11 cellular contexts compared by ENCODE assay signal in the genomic region with DNA sequence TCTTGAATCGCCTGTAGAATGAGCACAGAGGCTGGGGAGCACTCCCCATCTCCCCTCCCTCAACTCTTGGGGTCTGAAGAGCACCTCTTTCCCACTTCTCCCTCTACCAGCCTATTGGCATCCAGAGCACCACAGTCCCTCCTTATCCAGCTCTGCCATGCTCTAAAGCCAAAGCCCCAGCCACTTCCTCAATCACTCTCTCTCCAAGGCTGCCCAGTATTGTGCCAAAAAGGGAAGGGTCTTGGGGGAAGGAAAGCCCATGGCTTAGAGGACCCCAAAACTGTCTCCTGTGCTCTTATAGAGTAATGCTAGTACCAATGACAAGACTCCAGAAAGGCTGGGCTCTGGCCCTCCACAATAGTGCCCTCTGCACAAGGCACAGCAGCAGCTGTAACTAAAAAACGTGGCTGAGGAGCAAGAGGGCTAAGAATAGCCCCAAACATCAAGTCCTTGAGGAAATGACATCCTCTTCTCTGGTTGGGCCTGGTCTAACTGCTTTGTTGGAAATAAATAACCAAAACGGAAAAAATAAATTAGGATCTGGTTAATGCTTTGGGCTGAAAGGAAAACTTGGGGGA. TPM values are rescaled to one million over a fixed set of nuclear protein-coding genes. Genes with fewer than 3 reads are reported as not detected.
DNase-seq lines count a peak whose midpoint lies in the region; ATAC-seq, FAIRE-seq and TF ChIP-seq lines count a peak whose summit lies in the region.
"Had no signal": no experiment of that assay in that cellular context is flagged by ENCODE, and none has a peak within 500 bp of the region (broad histone marks: within the 10 kb centered on the region; RNA-seq: fewer than 3 reads in every experiment).

No MANE protein-coding gene starts in this region.

- no peak overlapping the region for H3K4me3 Mint-ChIP-seq in activated T-cell treated with anti-CD3 and anti-CD28 coated beads, Interleukin-2, amount 50 U/mL, for 72 hours
- no peak overlapping the region for H3K4me3 Mint-ChIP-seq in activated T-cell treated with anti-CD3 and anti-CD28 coated beads, Interleukin-2, amount 50 U/mL, for 4 hours

- DNase-seq in activated T-cell treated with anti-CD3 and anti-CD28 coated beads, Interleukin-2, amount 50 U/mL, for 72 hours = no peak
- DNase-seq in activated T-cell treated with anti-CD3 and anti-CD28 coated beads, Interleukin-2, amount 50 U/mL, for 4 hours = no peak
- DNase-seq in OCI-LY7 (ENCODE audit: low spot score) (no peak), dermis blood vessel endothelial cell (peak; percentile 32), spleen (no peak), DMS 273 treated with DMSO at 0.1 percent for 48 hours (lab: John Stamatoyannopoulos, UW) (no peak), GM19239 (ENCODE audit: insufficient read length, low spot score) (no peak)
- DNase-seq in stimulated activated CD4-positive, alpha-beta T cell treated with anti-CD3 and anti-CD28 coated beads, Interleukin-12 subunit alpha, Interleukin-12 subunit beta, amount 100 ng/mL, for 4 hours = no peak
- DNase-seq: DMS79 treated with DMSO at 0.1 percent for 48 hours, mammary epithelial cell, NCI-H187 treated with DMSO at 0.1 percent for 48 hours had no signal

- no peak for TF ChIP-seq POLR2A in spleen (IDR thresholded peaks at IDR 0.05)

- intact Hi-C loops in OCI-LY7 (cut with micrococcal nuclease; ENCODE audit: unreplicated experiment) (loop anchor here (2.0 kb wide), 1 partner anchor 117 kb away; no protein-coding TSS in a partner anchor), spleen (cut with DNase I; ENCODE audit: low total_unique reads) (no loop called here)

- peak overlapping the region; percentile 84 for H3K27ac Mint-ChIP-seq in activated T-cell treated with anti-CD3 and anti-CD28 coated beads, Interleukin-2, amount 50 U/mL, for 72 hours

- H4K20me1 ChIP-seq in OCI-LY7 (ENCODE audit: insufficient read depth, low read length) = no peaks in the 10 kb centered on the region

- no peaks in the 10 kb centered on the region for H3K9me3 Mint-ChIP-seq in activated T-cell treated with anti-CD3 and anti-CD28 coated beads, Interleukin-2, amount 50 U/mL, for 72 hours
- H3K9me3 Mint-ChIP-seq in activated T-cell treated with anti-CD3 and anti-CD28 coated beads, Interleukin-2, amount 50 U/mL, for 4 hours = no peaks in the 10 kb centered on the region

- TF ChIP-seq CTCF in OCI-LY7 (conservative IDR thresholded peaks at IDR 0.05; ENCODE audit: low read length) (no peak), spleen (IDR thresholded peaks at IDR 0.05 in 8 of 11, conservative IDR thresholded peaks at IDR 0.05 in 3 of 11) (no peak)

- H3K9me3 ChIP-seq in OCI-LY7 (ENCODE audit: low read length) (no peaks in the 10 kb centered on the region), spleen (no peaks in the 10 kb centered on the region)

- H3K36me3 ChIP-seq in OCI-LY7 (ENCODE audit: insufficient read depth, low read length) (peaks cover 32% of the 10 kb centered on the region; the same call in 1 of the 2 replicates), spleen (peaks cover 0 to 51% (median 16%) of the 10 kb centered on the region in 6 donors)

- peaks cover 0 to 6% of the 10 kb centered on the region in 2 donors for H3K36me3 Mint-ChIP-seq in activated T-cell treated with anti-CD3 and anti-CD28 coated beads, Interleukin-2, amount 50 U/mL, for 72 hours (ENCODE audit: insufficient read depth in 2 of 2)
- peaks cover 6% of the 10 kb centered on the region for H3K36me3 Mint-ChIP-seq in activated T-cell treated with anti-CD3 and anti-CD28 coated beads, Interleukin-2, amount 50 U/mL, for 4 hours (ENCODE audit: insufficient read depth)

- no peaks in the 10 kb centered on the region for H3K27me3 ChIP-seq in spleen (replicated peaks in 1 of 7)

- no peaks in the 10 kb centered on the region for H3K9me2 ChIP-seq in OCI-LY7 (ENCODE audit: insufficient read depth, low read length)

- H3K4me1 Mint-ChIP-seq in activated T-cell treated with anti-CD3 and anti-CD28 coated beads, Interleukin-2, amount 50 U/mL, for 72 hours (ENCODE audit: low read depth) = peaks cover 44% of the 10 kb centered on the region
- peaks cover 30% of the 10 kb centered on the region for H3K4me1 Mint-ChIP-seq in activated T-cell treated with anti-CD3 and anti-CD28 coated beads, Interleukin-2, amount 50 U/mL, for 4 hours (ENCODE audit: low read depth)

- H3K4me3 ChIP-seq in OCI-LY7 (ENCODE audit: low read depth, low read length, poor library complexity, severe bottlenecking) (no peak overlapping the region), spleen (no peak overlapping the region)

- H2AFZ ChIP-seq in OCI-LY7 (ENCODE audit: low read length) = no peak overlapping the region

- BruUV-seq in OCI-LY7 (replicated peaks; lab: Mats Ljungman, UMichigan) = no TSS peak

- FAIRE-seq in GM19239 (lab: Jason Lieb, UNC) = no peak

- 0 out of 2 replicates have a peak overlapping the region, but pooled peaks have one; percentile 16 for H3K4me2 ChIP-seq in OCI-LY7 (ENCODE audit: low read length)

- H3K4me1 ChIP-seq in OCI-LY7 (ENCODE audit: insufficient read depth, low read length, poor library complexity, severe bottlenecking) (peaks cover 37% of the 10 kb centered on the region), spleen (peaks cover 8 to 49% (median 35%) of the 10 kb centered on the region in 6 donors)

- CTCF ChIA-PET in OCI-LY7 (lab: Charles Lee; ENCODE audit: unreplicated experiment) = interaction anchor here (1.6 kb wide), 1 partner anchor 183 kb away, joined by 3 read pairs; no protein-coding TSS in a partner anchor

- H3K27ac ChIP-seq in OCI-LY7 (ENCODE audit: low read depth, low read length, poor library complexity, severe bottlenecking) = no peak overlapping the region
- H3K27ac ChIP-seq in spleen = peak overlapping the region in 6 of 8 donors; percentile 26 to 90 (median 86)

- H3K27me3 Mint-ChIP-seq in activated T-cell treated with anti-CD3 and anti-CD28 coated beads, Interleukin-2, amount 50 U/mL, for 72 hours (ENCODE audit: low read depth) = no peaks in the 10 kb centered on the region
- no peaks in the 10 kb centered on the region for H3K27me3 Mint-ChIP-seq in activated T-cell treated with anti-CD3 and anti-CD28 coated beads, Interleukin-2, amount 50 U/mL, for 4 hours (ENCODE audit: low read depth)

- POLR2A ChIA-PET in OCI-LY7 (lab: Charles Lee) = interaction anchor here (1.5 kb wide), 1 partner anchor 12 kb away, joined by 3 read pairs; no protein-coding TSS in a partner anchor

- no peaks in the 10 kb centered on the region for H3K79me2 ChIP-seq in OCI-LY7 (ENCODE audit: insufficient read depth, low read depth, low read length)

- WGBS in spleen, 5 donors = 56 to 66% (median 60%) methylated on average over 3 of the region's 3 CpGs

- no peak for ATAC-seq in activated T-cell treated with anti-CD3 and anti-CD28 coated beads, Interleukin-2, amount 50 U/mL, for 72 hours (replicated peaks in 1 of 2)
- ATAC-seq in activated T-cell treated with anti-CD3 and anti-CD28 coated beads, Interleukin-2, amount 50 U/mL, for 4 hours = no peak

RNA-seq across cellular contexts. Expression of a gene that starts 28.4 kb away (rescaled TPM):
- 1 to 10 TPM; 5.6 to 8.3 TPM for total RNA-seq in activated T-cell treated with anti-CD3 and anti-CD28 coated beads, Interleukin-2, amount 50 U/mL, for 72 hours
- total RNA-seq in activated T-cell treated with anti-CD3 and anti-CD28 coated beads, Interleukin-2, amount 50 U/mL, for 4 hours = 1 to 10 TPM; 3.8 to 6.0 (median 6.0) TPM
- total RNA-seq in OCI-LY7 (2014; rRNA removed; shearing (Covaris generic)) = 3.3 and 4.5 TPM in 2 replicates
- total RNA-seq in OCI-LY7 (2022) = 7.7 and 10.2 TPM in 2 replicates
- total RNA-seq in dermis blood vessel endothelial cell = 27.6 and 30.0 TPM in 2 replicates
- 10 to 100 TPM; 11.1 to 28.4 (median 20.0) TPM for total RNA-seq in spleen
- 10 to 100 TPM; 23.4 to 54.5 (median 48.6) TPM for polyA plus RNA-seq in spleen
